In genomic region chrX:13197961-13198761, GRCh38 we compare ENCODE assay signal across 22 cellular contexts.
A peak's percentile ranks its signal among the peaks of the same experiment; 100 is the strongest.
DNase-seq lines count a peak whose midpoint lies in the region; ATAC-seq and TF ChIP-seq lines count a peak whose summit lies in the region.
"Had no signal": no experiment of that assay in that cellular context is flagged by ENCODE, and none has a peak within 500 bp of the region (broad histone marks: within the 10 kb centered on the region; RNA-seq: fewer than 3 reads in every experiment).

No MANE protein-coding gene starts in this region.

- no peak overlapping the region for H4K12ac ChIP-seq in trophoblast cell (ENCODE audit: low read depth, low read length)

- peak overlapping the region; percentile 66 for H2BK120ac ChIP-seq in trophoblast cell (ENCODE audit: insufficient read depth, low read length, poor library complexity)

- no peaks in the 10 kb centered on the region for H3K9me2 ChIP-seq in GM23338 (ENCODE audit: insufficient read depth)
- no peaks in the 10 kb centered on the region for H3K9me2 ChIP-seq in PC-9 (ENCODE audit: insufficient read depth)

- H3K27ac ChIP-seq in GM23338 (ENCODE audit: low read depth) (peak overlapping the region; percentile 98), PC-9 (peak overlapping the region; percentile 37), trophoblast cell (ENCODE audit: low read depth, low read length) (peak overlapping the region; percentile 90), ovary (no peak overlapping the region)
- H3K27ac ChIP-seq: C4-2B, colonic mucosa, lower lobe of right lung, Peyer's patch, psoas muscle, thoracic aorta had no signal

- H3K9ac ChIP-seq in iPS-15b (ENCODE audit: low read depth, low read length) = peak overlapping the region; percentile 50
- no peak overlapping the region for H3K9ac ChIP-seq in trophoblast cell (ENCODE audit: low read length)

- H3K27ac Mint-ChIP-seq in GM23338 = peak overlapping the region; percentile 98
- H3K27ac Mint-ChIP-seq: activated CD4-positive, alpha-beta T cell treated with anti-CD3 and anti-CD28 coated beads, Interleukin-2, amount 10 ng/mL, durations not matched to agents 7 days and 5 days; naive thymus-derived CD4-positive, alpha-beta T cell had no signal

- H3K79me2 ChIP-seq in GM23338 (replicated peaks; ENCODE audit: insufficient read depth) (no peaks in the 10 kb centered on the region), PC-9 (ENCODE audit: low read depth) (no peaks in the 10 kb centered on the region), trophoblast cell (ENCODE audit: control insufficient read depth, insufficient read depth, low read length, poor library complexity) (no peaks in the 10 kb centered on the region)

- H3F3A ChIP-seq in GM23338 (replicated peaks; ENCODE audit: low read depth) = no peaks in the 10 kb centered on the region; the same call in 1 of the 2 replicates
- H3F3A ChIP-seq in PC-9 (ENCODE audit: insufficient read depth, low read depth) = peaks cover 26% of the 10 kb centered on the region

- no peak overlapping the region for H3K14ac ChIP-seq in trophoblast cell (ENCODE audit: low read length)

- TF ChIP-seq EP300 in ovary (IDR thresholded peaks at IDR 0.05) = no peak

- 0 out of 4 replicates have a peak, but pooled peaks of 1 of the 2 experiments have one; percentile 0 for TF ChIP-seq CTCF in GM23338 (conservative IDR thresholded peaks at IDR 0.05; ENCODE audit: low read depth in 2 of 2)
- TF ChIP-seq CTCF in PC-9 (conservative IDR thresholded peaks at IDR 0.05) = no peak
- TF ChIP-seq CTCF in ovary (IDR thresholded peaks at IDR 0.05) = no peak

- H2BK5ac ChIP-seq in trophoblast cell (ENCODE audit: low read depth, low read length, poor library complexity) = peak overlapping the region; percentile 68

- H3K23ac ChIP-seq in trophoblast cell (ENCODE audit: low read length) = no peak overlapping the region

- peak overlapping the region; percentile 47 for H4K91ac ChIP-seq in trophoblast cell (ENCODE audit: low read depth, low read length)

- H2AFZ ChIP-seq in GM23338 (no peak overlapping the region), PC-9 (no peak overlapping the region), trophoblast cell (ENCODE audit: insufficient read depth, low read length, poor library complexity) (no peak overlapping the region)

- H3K4me1 Mint-ChIP-seq in GM23338 = peaks cover 32% of the 10 kb centered on the region
- H3K4me1 Mint-ChIP-seq: activated CD4-positive, alpha-beta T cell treated with anti-CD3 and anti-CD28 coated beads, Interleukin-2, amount 10 ng/mL, durations not matched to agents 7 days and 5 days had no signal

- no peak overlapping the region for H4K8ac ChIP-seq in trophoblast cell (ENCODE audit: low read depth, low read length)

- H3K27me3 ChIP-seq in GM23338 (ENCODE audit: insufficient read depth) (no peaks in the 10 kb centered on the region), PC-9 (ENCODE audit: insufficient read depth, low read depth) (no peaks in the 10 kb centered on the region), iPS-15b (ENCODE audit: control insufficient read depth, insufficient read depth, low read length) (no peaks in the 10 kb centered on the region), trophoblast cell (ENCODE audit: insufficient read depth, low read length) (no peaks in the 10 kb centered on the region), ovary (no peaks in the 10 kb centered on the region)
- H3K27me3 ChIP-seq: colonic mucosa, Peyer's patch had no signal

- H4K20me1 ChIP-seq in GM23338 (replicated peaks; ENCODE audit: insufficient read depth) (no peaks in the 10 kb centered on the region), PC-9 (ENCODE audit: insufficient read depth) (no peaks in the 10 kb centered on the region)

- H3K4ac ChIP-seq in trophoblast cell (ENCODE audit: low read depth, low read length) = peak overlapping the region; percentile 17

- H3K36me3 ChIP-seq in GM23338 (ENCODE audit: insufficient read depth) = no peaks in the 10 kb centered on the region
- H3K36me3 ChIP-seq in PC-9 (ENCODE audit: low read depth) = no peaks in the 10 kb centered on the region
- H3K36me3 ChIP-seq in iPS-15b (ENCODE audit: control insufficient read depth, insufficient read depth, low read length) = no peaks in the 10 kb centered on the region
- H3K36me3 ChIP-seq in trophoblast cell (ENCODE audit: control insufficient read depth in 1 of 2, insufficient read depth in 2 of 2, low read length in 2 of 2) = no peaks in the 10 kb centered on the region
- H3K36me3 ChIP-seq in ovary = no peaks in the 10 kb centered on the region
- H3K36me3 ChIP-seq: colonic mucosa, lower lobe of right lung, Peyer's patch, thoracic aorta had no signal

- peaks cover 3% of the 10 kb centered on the region; the same call in 2 of the 3 replicates for H3K9me3 Mint-ChIP-seq in GM23338
- H3K9me3 Mint-ChIP-seq: activated CD4-positive, alpha-beta T cell treated with anti-CD3 and anti-CD28 coated beads, Interleukin-2, amount 10 ng/mL, durations not matched to agents 7 days and 5 days had no signal

- DNase-seq in GM23338 (ENCODE audit: low spot score) = peak; percentile 86
- DNase-seq in PC-9 = peak; percentile 32 to 40
- peak; percentile 63 to 77 for DNase-seq in trophoblast cell
- DNase-seq in NCI-H2196 (lab: John Stamatoyannopoulos, UW; ENCODE audit: unreplicated experiment) = no peak
- no peak for DNase-seq in ovary
- DNase-seq: activated CD4-positive, alpha-beta T cell treated with anti-CD3 and anti-CD28 coated beads, Interleukin-2, amount 10 ng/mL, durations not matched to agents 7 days and 5 days; activated naive CD4-positive, alpha-beta T cell treated with anti-CD3 and anti-CD28 coated beads, Interleukin-2, amount 50 U/mL, for 16 hours; activated T-cell treated with anti-CD3 and anti-CD28 coated beads for 4 hours; colonic mucosa; DMS79 treated with DMSO at 0.1 percent for 48 hours; hypothalamus; lower lobe of right lung; naive thymus-derived CD4-positive, alpha-beta T cell; NCI-H2081 treated with DMSO at 0.1 percent for 48 hours; NCI-H526; Peyer's patch; psoas muscle; SW 1271 had no signal

- H2BK12ac ChIP-seq in trophoblast cell (ENCODE audit: low read length) = peak overlapping the region; percentile 87

- H3K79me1 ChIP-seq in trophoblast cell (ENCODE audit: low read length) = peaks cover 7% of the 10 kb centered on the region

- no TSS peak for BruUV-seq in PC-9 (replicated peaks; lab: Mats Ljungman, UMichigan)

- TF ChIP-seq POLR2A in ovary (IDR thresholded peaks at IDR 0.05) = no peak

- WGBS in trophoblast cell (ENCODE audit: extremely low coverage, insufficient coverage, insufficient read length) = no CpG with 5 or more reads among the region's 4 CpGs
- WGBS in ovary, 3 donors = 81 to 87% (median 83%) methylated on average over 4 of the region's 4 CpGs

- H2AK5ac ChIP-seq in trophoblast cell (ENCODE audit: low read length) = no peak overlapping the region

- H3K4me1 ChIP-seq in GM23338 (ENCODE audit: insufficient read depth) (peaks cover 25% of the 10 kb centered on the region), PC-9 (replicated peaks; ENCODE audit: insufficient read depth) (peaks cover 48% of the 10 kb centered on the region), iPS-15b (ENCODE audit: control insufficient read depth, insufficient read depth, low read length) (peaks cover 31% of the 10 kb centered on the region), trophoblast cell (ENCODE audit: control insufficient read depth in 1 of 2, insufficient read depth in 2 of 2, low read length in 2 of 2) (peaks cover 0 to 5% of the 10 kb centered on the region in 2 experiments), ovary (ENCODE audit: insufficient read depth) (no peaks in the 10 kb centered on the region)
- H3K4me1 ChIP-seq: colonic mucosa, Peyer's patch, psoas muscle had no signal

- H3K4me3 ChIP-seq in GM23338 = peak overlapping the region; percentile 33
- H3K4me3 ChIP-seq in PC-9 = peak overlapping the region; percentile 18; the same call in 1 of the 2 replicates
- H3K4me3 ChIP-seq in iPS-15b (ENCODE audit: low read depth, low read length) = peak overlapping the region; percentile 24
- H3K4me3 ChIP-seq in trophoblast cell (ENCODE audit: low read depth, low read length) = no peak overlapping the region
- no peak overlapping the region for H3K4me3 ChIP-seq in ovary
- H3K4me3 ChIP-seq: colonic mucosa, lower lobe of right lung, Peyer's patch, psoas muscle, thoracic aorta had no signal

- CTCF ChIA-PET in PC-9 (lab: Charles Lee) = interaction anchor here (0.7 kb wide), 1 partner anchor 140 kb away, joined by 7 read pairs; no protein-coding TSS in a partner anchor

- intact Hi-C loops in PC-9 (cut with micrococcal nuclease; ENCODE audit: unreplicated experiment) = loop anchor here (1.0 kb wide), 2 partner anchors 251 to 290 kb away; no protein-coding TSS in a partner anchor
- intact Hi-C loops in ovary (cut with DNase I) = no loop called here

- H3K18ac ChIP-seq in trophoblast cell (ENCODE audit: low read length) = no peak overlapping the region

- H3K4me3 Mint-ChIP-seq in GM23338 = peak overlapping the region; percentile 41
- H3K4me3 Mint-ChIP-seq: activated CD4-positive, alpha-beta T cell treated with anti-CD3 and anti-CD28 coated beads, Interleukin-2, amount 10 ng/mL, durations not matched to agents 7 days and 5 days; naive thymus-derived CD4-positive, alpha-beta T cell had no signal

- ATAC-seq in GM23338 = peak; percentile 85
- no peak for ATAC-seq in GM21737 (IDR thresholded peaks at IDR 0.05; ENCODE audit: unreplicated experiment)
- ATAC-seq: lower lobe of right lung; naive thymus-derived CD4-positive, alpha-beta T cell; psoas muscle had no signal

- H3K36me3 Mint-ChIP-seq in GM23338 (ENCODE audit: low read depth) = peaks cover 8% of the 10 kb centered on the region; the same call in 2 of the 3 replicates

- peaks cover 8% of the 10 kb centered on the region for H3K27me3 Mint-ChIP-seq in GM23338 (ENCODE audit: insufficient read depth, low read depth, poor library complexity)
- H3K27me3 Mint-ChIP-seq: activated CD4-positive, alpha-beta T cell treated with anti-CD3 and anti-CD28 coated beads, Interleukin-2, amount 10 ng/mL, durations not matched to agents 7 days and 5 days; naive thymus-derived CD4-positive, alpha-beta T cell had no signal

- POLR2A ChIA-PET in PC-9 (lab: Charles Lee; ENCODE audit: unreplicated experiment) = interaction anchor here (1.2 kb wide), 1 partner anchor 290 kb away, joined by 5 read pairs; no protein-coding TSS in a partner anchor

- H3K9me3 ChIP-seq in PC-9 (ENCODE audit: insufficient read depth, low read depth) (peaks cover 7% of the 10 kb centered on the region; the same call in 1 of the 2 replicates), iPS-15b (ENCODE audit: control insufficient read depth, insufficient read depth, low read length) (no peaks in the 10 kb centered on the region), trophoblast cell (ENCODE audit: insufficient read depth, low read depth, low read length) (no peaks in the 10 kb centered on the region), ovary (no peaks in the 10 kb centered on the region)
- H3K9me3 ChIP-seq: colonic mucosa, lower lobe of right lung, Peyer's patch, psoas muscle, thoracic aorta had no signal

- H3K4me2 ChIP-seq in GM23338 (peak overlapping the region; percentile 61), PC-9 (peak overlapping the region; percentile 55), trophoblast cell (ENCODE audit: low read length) (peak overlapping the region; percentile 51)

TF ChIP-seq in GM23338, 12 proteins besides CTCF, POLR2A, EP300 and RAD21:
- no peak for TF ChIP-seq CREB1 (CRISPR knock-in tag; IDR thresholded peaks at IDR 0.05; ENCODE audit: low read depth)
- TF ChIP-seq NANOG (IDR thresholded peaks at IDR 0.05; ENCODE audit: borderline replicate concordance) = peak; percentile 73
TF ChIP-seq in GM23338: peak in this region for 1.

Comparison
In these comparisons a context has a peak if more than half of its experiments do, and no peak if none do; other contexts are left out.
1. DNase-seq: peak in GM23338 (single experiment), PC-9 (2 of 2) and trophoblast cell (2 of 2); none in NCI-H2196 (single experiment) and ovary (0 of 5).
2. H3K27ac ChIP-seq: peak in GM23338 (single experiment), PC-9 (single experiment) and trophoblast cell (single experiment); none in ovary (0 of 2).
3. H3K4me3 ChIP-seq: peak in GM23338 (single experiment), PC-9 (single experiment) and iPS-15b (single experiment); none in trophoblast cell (single experiment) and ovary (single experiment).
4. Peak in every context shown above with its lines, with median percentiles within 50 percentile points of each other: H3K4me2 ChIP-seq.